ENCODE assay signal across 1 cellular context in genomic region chr22:39254789-39255298, GRCh38.
TF ChIP-seq lines count a peak whose summit lies in the region.

No MANE protein-coding gene starts in this region.

TF ChIP-seq in GM12878, 131 proteins besides CTCF, POLR2A, EP300 and RAD21 (continued from another document and continues in another):
- TF ChIP-seq CEBPZ (IDR thresholded peaks at IDR 0.05; ENCODE audit: low read depth, low read length) (no peak), RUNX3 (IDR thresholded peaks at IDR 0.05; ENCODE audit: low read length) (no peak), MEF2A (IDR thresholded peaks at IDR 0.05; ENCODE audit: insufficient read depth, low read depth, low read length) (peak; percentile 75), POLR2AphosphoS5 (IDR thresholded peaks at IDR 0.05; ENCODE audit: low read length) (peak; percentile 55; the same call in 1 of the 2 replicates), ZNF687 (IDR thresholded peaks at IDR 0.05) (0 out of 2 replicates have a peak, but pooled peaks have one; percentile 38), SREBF1 (IDR thresholded peaks at IDR 0.05; ENCODE audit: low read length) (no peak), JUND (IDR thresholded peaks at IDR 0.05; ENCODE audit: low read depth, low read length) (peak; percentile 59; the same call in 1 of the 2 replicates), MYC (IDR thresholded peaks at IDR 0.05; ENCODE audit: insufficient read depth, insufficient read length, insufficient replicate concordance, low read length, severe bottlenecking) (no peak), SMARCA5 (IDR thresholded peaks at IDR 0.05) (0 out of 2 replicates have a peak, but pooled peaks have one; percentile 20), E2F4 (IDR thresholded peaks at IDR 0.05; ENCODE audit: low read depth, low read length) (no peak), NFYA (IDR thresholded peaks at IDR 0.05; ENCODE audit: borderline replicate concordance, low read depth, low read length) (no peak), HDGF (IDR thresholded peaks at IDR 0.05) (peak; percentile 45; the same call in 1 of the 2 replicates), NFXL1 (IDR thresholded peaks at IDR 0.05; ENCODE audit: borderline replicate concordance) (no peak), NR2F1 (conservative IDR thresholded peaks at IDR 0.05) (peak; percentile 62; the same call in 1 of the 2 replicates), CREM (IDR thresholded peaks at IDR 0.05; ENCODE audit: low read depth) (peak; percentile 61; the same call in 1 of the 2 replicates), PAX8 (IDR thresholded peaks at IDR 0.05) (no peak), RELB (IDR thresholded peaks at IDR 0.05; ENCODE audit: low read depth) (peak; percentile 64), SIX5 (IDR thresholded peaks at IDR 0.05; ENCODE audit: low read depth, low read length, severe bottlenecking) (no peak), NR2C2 (IDR thresholded peaks at IDR 0.05; ENCODE audit: borderline replicate concordance, control insufficient read depth, insufficient read length, low read depth) (no peak), PRDM15 (CRISPR knock-in tag; IDR thresholded peaks at IDR 0.05) (no peak), MEF2B (IDR thresholded peaks at IDR 0.05; ENCODE audit: partially characterized antibody, poor library complexity, severe bottlenecking) (peak; percentile 19), BHLHE40 (IDR thresholded peaks at IDR 0.05; ENCODE audit: borderline replicate concordance in 1 of 2, low read depth in 2 of 2, low read length in 1 of 2) (peak in 1 of 2 experiments; percentile 14; a peak in 1 of 4 replicates), SREBF2 (IDR thresholded peaks at IDR 0.05; ENCODE audit: low read length) (no peak), ZBTB11 (CRISPR knock-in tag; IDR thresholded peaks at IDR 0.05) (no peak), CREB1 (IDR thresholded peaks at IDR 0.05; ENCODE audit: low read depth) (no peak), BMI1 (IDR thresholded peaks at IDR 0.05; ENCODE audit: borderline replicate concordance) (no peak), YY1 (IDR thresholded peaks at IDR 0.05; ENCODE audit: low read depth, low read length) (peak; percentile 42; the same call in 1 of the 2 replicates), RBBP5 (conservative IDR thresholded peaks at IDR 0.05) (no peak), ATF7 (IDR thresholded peaks at IDR 0.05; ENCODE audit: low read depth) (peak; percentile 93), DPF2 (IDR thresholded peaks at IDR 0.05) (peak; percentile 75), IKZF2 (IDR thresholded peaks at IDR 0.05) (peak; percentile 63 to 81), NR2C1 (IDR thresholded peaks at IDR 0.05) (no peak), EED (IDR thresholded peaks at IDR 0.05; ENCODE audit: low read depth) (peak; percentile 95), ZSCAN29 (IDR thresholded peaks at IDR 0.05) (no peak), JUNB (IDR thresholded peaks at IDR 0.05) (0 out of 2 replicates have a peak, but pooled peaks have one; percentile 57), RELA (IDR thresholded peaks at IDR 0.05; ENCODE audit: borderline replicate concordance, partially characterized antibody) (peak; percentile 93), NRF1 (conservative IDR thresholded peaks at IDR 0.05; ENCODE audit: low read depth, low read length) (0 out of 2 replicates have a peak, but pooled peaks have one; percentile 1), ZNF274 (IDR thresholded peaks at IDR 0.05; ENCODE audit: insufficient read depth, insufficient read length) (no peak), IKZF1 (conservative IDR thresholded peaks at IDR 0.05) (peak; percentile 65), ASH2L (IDR thresholded peaks at IDR 0.05; ENCODE audit: borderline replicate concordance, low read depth) (no peak)
